In the genomic region with DNA sequence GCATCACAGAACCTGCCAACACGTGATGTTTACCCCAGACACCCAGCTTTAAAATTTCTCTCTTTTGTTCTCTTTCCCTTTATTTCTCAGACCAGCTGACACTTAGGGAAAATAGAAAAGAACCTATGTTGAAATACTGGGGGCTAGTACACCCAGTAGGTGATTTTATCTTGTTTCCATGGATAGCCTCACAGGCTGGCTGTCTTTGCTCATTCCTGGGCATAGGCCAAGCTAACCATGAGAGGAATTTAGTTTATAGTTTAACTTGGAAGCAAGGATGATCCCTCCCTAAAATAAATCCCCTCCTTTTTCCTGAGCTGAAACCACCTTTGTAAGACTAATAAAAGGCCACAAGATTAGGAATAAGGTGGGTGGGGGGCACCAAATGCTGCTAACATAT, we compare ENCODE assay signal across 6 cellular contexts.
DNase-seq lines count a peak whose midpoint lies in the region; FAIRE-seq and TF ChIP-seq lines count a peak whose summit lies in the region.
"Not testable (repeated sequence)": the region's sequence is repeated elsewhere in the genome, so short reads cannot be mapped to it uniquely, and the experiment has no call there.

No MANE protein-coding gene starts in this region.

- not testable (repeated sequence) for H3K27me3 Mint-ChIP-seq in endodermal cell (ENCODE audit: insufficient read depth)

- peak; percentile 82 for FAIRE-seq in RCC 7860 (lab: Jason Lieb, UNC)

- peaks cover 14% of the 10 kb centered on the region for H3K36me3 Mint-ChIP-seq in endodermal cell (ENCODE audit: low read depth)

- H3K9me3 ChIP-seq in endodermal cell (ENCODE audit: control insufficient read depth, low read length), result peaks cover 66% of the 10 kb centered on the region

- H3K4me3 Mint-ChIP-seq in endodermal cell, result not testable (repeated sequence)

- 91 to 100% methylated on average over 1 of the region's 1 CpG for WGBS in endodermal cell (ENCODE audit: insufficient coverage in 1 of 2, insufficient read length in 1 of 2), 2 experiments

- H3K9ac ChIP-seq in endodermal cell (ENCODE audit: extremely low read depth, low read length, poor library complexity, severe bottlenecking), result not testable (repeated sequence)

- not testable (repeated sequence) for H3K4me1 ChIP-seq in endodermal cell (ENCODE audit: control insufficient read depth, insufficient read depth, low read length)

- H3K27me3 ChIP-seq in endodermal cell (ENCODE audit: control insufficient read depth, insufficient read depth, low read length, poor library complexity, severe bottlenecking), result not testable (repeated sequence)

- H3K27ac Mint-ChIP-seq in endodermal cell, result not testable (repeated sequence)

- not testable (repeated sequence) for H3K27ac ChIP-seq in endodermal cell (ENCODE audit: low read depth, low read length)

- H3K4me1 Mint-ChIP-seq in endodermal cell, result not testable (repeated sequence)

- TF ChIP-seq CTCF in astrocyte of the spinal cord (IDR thresholded peaks at IDR 0.05; ENCODE audit: low read depth, low read length); endodermal cell (conservative IDR thresholded peaks at IDR 0.05); fibroblast of pulmonary artery (IDR thresholded peaks at IDR 0.05; ENCODE audit: low read length, missing control alignments): not testable (repeated sequence)

- H3K9me3 Mint-ChIP-seq in endodermal cell, result peaks cover 61% of the 10 kb centered on the region

- not testable (repeated sequence) for H3K36me3 ChIP-seq in endodermal cell (ENCODE audit: control insufficient read depth, insufficient read depth, low read length)

- peak; percentile 56 for DNase-seq in EH (ENCODE audit: low read depth)
- peak; percentile 10 for DNase-seq in RCC 7860 (ENCODE audit: low spot score)
- DNase-seq in astrocyte of the spinal cord (ENCODE audit: low read depth, low spot score), result peak; percentile 30
- not testable (repeated sequence) for DNase-seq in endodermal cell
- DNase-seq in fibroblast of pulmonary artery (ENCODE audit: low read depth), result peak; percentile 52
- peak; percentile 33 for DNase-seq in kidney tubule cell (ENCODE audit: low spot score)

- in situ Hi-C loops in astrocyte of the spinal cord (cut with HindIII; ENCODE audit: low sequenced_read_pairs), result not testable (repeated sequence)

- H3K4me3 ChIP-seq in astrocyte of the spinal cord (ENCODE audit: low read depth, low read length); fibroblast of pulmonary artery (replicated peaks; ENCODE audit: low read depth, low read length): not testable (repeated sequence)
- peak overlapping the region; percentile 17 for H3K4me3 ChIP-seq in endodermal cell (ENCODE audit: low read length)
